25 cellular contexts compared by ENCODE assay signal in genomic region chr4:142383800-142384470, GRCh38.
DNase-seq lines count a peak whose midpoint lies in the region; ATAC-seq, FAIRE-seq and TF ChIP-seq lines count a peak whose summit lies in the region.
"Had no signal": no experiment of that assay in that cellular context is flagged by ENCODE, and none has a peak within 500 bp of the region (broad histone marks: within the 10 kb centered on the region; RNA-seq: fewer than 3 reads in every experiment).

No MANE protein-coding gene starts in this region.

- H3K9me3 Mint-ChIP-seq in MCF 10A (ENCODE audit: unreplicated experiment) (no peaks in the 10 kb centered on the region), T-cell (no peaks in the 10 kb centered on the region)
- H3K9me3 Mint-ChIP-seq: effector memory CD8-positive, alpha-beta T cell; naive thymus-derived CD8-positive, alpha-beta T cell; stimulated activated naive CD8-positive, alpha-beta T cell treated with anti-CD3 and anti-CD28 coated beads, Interleukin-15, Interleukin-2, amounts not matched to agents 100 ng/mL and 50 ng/mL, for 24 hours had no signal

- no peak overlapping the region for H3K9ac ChIP-seq in kidney (ENCODE audit: low read length in 2 of 2)

- H3K27ac ChIP-seq in breast epithelium = no peak overlapping the region
- peak overlapping the region; percentile 43 for H3K27ac ChIP-seq in epithelial cell of prostate
- peak overlapping the region; percentile 11 to 82 (median 54) for H3K27ac ChIP-seq in thyroid gland
- H3K27ac ChIP-seq in kidney (ENCODE audit: low read depth in 2 of 2, low read length in 2 of 2) = no peak overlapping the region
- H3K27ac ChIP-seq: right atrium auricular region, tibial artery had no signal

- BruUV-seq in MCF 10A (replicated peaks; lab: Mats Ljungman, UMichigan) = no TSS peak

- peak; percentile 74 for DNase-seq in MCF 10A (ENCODE audit: unreplicated experiment)
- DNase-seq in breast epithelium (ENCODE audit: low spot score in 2 of 2) = no peak
- no peak for DNase-seq in T-cell
- DNase-seq in epithelial cell of prostate (ENCODE audit: low read depth, low spot score) = no peak
- no peak for DNase-seq in thyroid gland
- DNase-seq in NK-92 (lab: John Stamatoyannopoulos, UW; ENCODE audit: unreplicated experiment) = no peak
- no peak for DNase-seq in DMS 273 (lab: John Stamatoyannopoulos, UW; ENCODE audit: unreplicated experiment)
- no peak for DNase-seq in kidney
- DNase-seq: activated CD4-positive, alpha-beta T cell treated with anti-CD3 and anti-CD28 coated beads for 4 hours; activated CD8-positive, alpha-beta memory T cell treated with anti-CD3 and anti-CD28 coated beads, Interleukin-2, amount 50 U/mL, for 48 hours; DMS79 treated with DMSO at 0.1 percent for 48 hours; effector memory CD8-positive, alpha-beta T cell; left cardiac atrium; mesenchymal stem cell; naive thymus-derived CD8-positive, alpha-beta T cell; NCI-H1105 treated with DMSO at 0.1 percent for 48 hours; NCI-H2081; NCI-H446; SIG-M5; stimulated activated CD4-positive, alpha-beta T cell treated with anti-CD3 and anti-CD28 coated beads, Interleukin-4, amount 100 ng/mL, for 4 hours; tibial artery had no signal

- no peak for TF ChIP-seq POLR2A in breast epithelium (IDR thresholded peaks at IDR 0.05)
- no peak for TF ChIP-seq POLR2A in thyroid gland (IDR thresholded peaks at IDR 0.05)

- CTCF ChIA-PET in MCF 10A (lab: Yijun Ruan, JAX) = interaction anchor here (1.0 kb wide), 1 partner anchor 30 kb away, joined by 7 read pairs; no protein-coding TSS in a partner anchor
- CTCF ChIA-PET in T-cell (lab: Charles Lee) = interaction anchor here in 1 of 2 donors (0.7 to 1.8 kb wide), 3 partner anchors 16 to 130 kb away, joined by 3 to 10 read pairs (median 3); no protein-coding TSS in a partner anchor

- H3K4me3 Mint-ChIP-seq in MCF 10A (ENCODE audit: unreplicated experiment) (no peak overlapping the region), T-cell (peak overlapping the region in 1 of 3 donors; percentile 29)
- H3K4me3 Mint-ChIP-seq: stimulated activated naive CD8-positive, alpha-beta T cell treated with anti-CD3 and anti-CD28 coated beads, Interleukin-15, Interleukin-2, amounts not matched to agents 100 ng/mL and 50 ng/mL, for 24 hours had no signal

- H3K27me3 Mint-ChIP-seq in MCF 10A (ENCODE audit: insufficient read depth, unreplicated experiment) (no peaks in the 10 kb centered on the region), T-cell (no peaks in the 10 kb centered on the region)
- H3K27me3 Mint-ChIP-seq: effector memory CD8-positive, alpha-beta T cell; naive thymus-derived CD8-positive, alpha-beta T cell; stimulated activated naive CD8-positive, alpha-beta T cell treated with anti-CD3 and anti-CD28 coated beads, Interleukin-15, Interleukin-2, amounts not matched to agents 100 ng/mL and 50 ng/mL, for 24 hours had no signal

- H3K27me3 ChIP-seq in breast epithelium (no peaks in the 10 kb centered on the region), thyroid gland (no peaks in the 10 kb centered on the region)
- H3K27me3 ChIP-seq: right atrium auricular region, tibial artery had no signal

- no peak for TF ChIP-seq CTCF in MCF 10A (IDR thresholded peaks at IDR 0.05; ENCODE audit: unreplicated experiment)
- TF ChIP-seq CTCF in breast epithelium (IDR thresholded peaks at IDR 0.05) = no peak
- no peak for TF ChIP-seq CTCF in thyroid gland (IDR thresholded peaks at IDR 0.05)
- TF ChIP-seq CTCF in kidney (IDR thresholded peaks at IDR 0.05; ENCODE audit: borderline replicate concordance, extremely low read depth, insufficient read depth) = no peak

- peaks cover 15% of the 10 kb centered on the region for H3K36me3 Mint-ChIP-seq in MCF 10A (ENCODE audit: insufficient read depth, unreplicated experiment)
- H3K36me3 Mint-ChIP-seq in T-cell = peaks cover 44% of the 10 kb centered on the region

- H3K9me3 ChIP-seq in breast epithelium (no peaks in the 10 kb centered on the region), thyroid gland (no peaks in the 10 kb centered on the region), kidney (ENCODE audit: control insufficient read depth in 1 of 2, low read length in 2 of 2) (no peaks in the 10 kb centered on the region)
- H3K9me3 ChIP-seq: right atrium auricular region, tibial artery had no signal

- POLR2A ChIA-PET in MCF 10A (lab: Yijun Ruan, JAX) = interaction anchor here (0.6 to 2.3 kb wide), 7 partner anchors 9 to 58 kb away, joined by 3 to 30 read pairs (median 5); no protein-coding TSS in a partner anchor
- POLR2A ChIA-PET in T-cell (lab: Charles Lee) = interaction anchor here (0.6 to 1.6 kb wide), 5 partner anchors 24 to 352 kb away, joined by 3 to 5 read pairs (median 3); no protein-coding TSS in a partner anchor

- intact Hi-C loops in MCF 10A (cut with micrococcal nuclease) (loop anchor here (2.0 kb wide), 1 partner anchor 17 kb away; no protein-coding TSS in a partner anchor), breast epithelium (cut with DNase I; ENCODE audit: low total_unique reads) (no loop called here), thyroid gland (cut with DNase I) (no loop called here), kidney (cut with DNase I) (no loop called here)

- H3K4me3 ChIP-seq in breast epithelium = no peak overlapping the region
- H3K4me3 ChIP-seq in thyroid gland (replicated peaks in 1 of 3) = no peak overlapping the region
- no peak overlapping the region for H3K4me3 ChIP-seq in kidney (ENCODE audit: low read length in 2 of 2)
- H3K4me3 ChIP-seq: right atrium auricular region, tibial artery had no signal

- FAIRE-seq in kidney (lab: Jason Lieb, UNC) = no peak
- FAIRE-seq: colon, GM12892 had no signal

- no peak for ATAC-seq in T-cell (replicated peaks in 1 of 4)
- ATAC-seq: effector memory CD8-positive, alpha-beta T cell; left cardiac atrium; naive thymus-derived CD8-positive, alpha-beta T cell had no signal

- H3K36me3 ChIP-seq in breast epithelium = no peaks in the 10 kb centered on the region
- H3K36me3 ChIP-seq in thyroid gland = no peaks in the 10 kb centered on the region
- no peaks in the 10 kb centered on the region for H3K36me3 ChIP-seq in kidney (ENCODE audit: control insufficient read depth in 1 of 2, insufficient read depth in 2 of 2, low read length in 2 of 2)
- H3K36me3 ChIP-seq: right atrium auricular region, tibial artery had no signal

- H3K27ac Mint-ChIP-seq in MCF 10A (ENCODE audit: low read depth, unreplicated experiment) (peak overlapping the region; percentile 54), T-cell (peak overlapping the region; percentile 79 to 88)
- H3K27ac Mint-ChIP-seq: stimulated activated naive CD8-positive, alpha-beta T cell treated with anti-CD3 and anti-CD28 coated beads, Interleukin-15, Interleukin-2, amounts not matched to agents 100 ng/mL and 50 ng/mL, for 24 hours had no signal

- H3K4me1 Mint-ChIP-seq in MCF 10A (ENCODE audit: insufficient read depth, unreplicated experiment) (peaks cover 33% of the 10 kb centered on the region), T-cell (peaks cover 70 to 82% (median 74%) of the 10 kb centered on the region in 3 donors)

- 79 to 81% methylated on average over 4 of the region's 4 CpGs for WGBS in thyroid gland, 2 donors

- H3K4me1 ChIP-seq in breast epithelium (no peaks in the 10 kb centered on the region), thyroid gland (peaks cover 32 to 63% of the 10 kb centered on the region in 2 donors), kidney (ENCODE audit: control insufficient read depth in 1 of 2, insufficient read depth in 1 of 2, low read depth in 1 of 2, low read length in 2 of 2) (peaks cover 3 to 5% of the 10 kb centered on the region in 2 donors)

Comparison
In these comparisons a context has a peak if more than half of its experiments do, and no peak if none do; other contexts are left out.
1. H3K27ac ChIP-seq: peak in epithelial cell of prostate (single experiment) and thyroid gland (3 of 3); none in breast epithelium (0 of 2) and kidney (0 of 2).